ENCODE assay signal across 1 cellular context in genomic region chr16:57536306-57537193, GRCh38.
TF ChIP-seq lines count a peak whose summit lies in the region.

Gene CCDC102A (minus strand): TSS chr16:57536571. CDS start chr16:57529177, 7,394 bp downstream.

TF ChIP-seq in HepG2, 621 proteins besides CTCF, POLR2A, EP300 and RAD21 (continued from another document):
- TF ChIP-seq REST (IDR thresholded peaks at IDR 0.05; ENCODE audit: borderline replicate concordance in 1 of 2, low read depth in 1 of 2, low read length in 2 of 2) (no peak), MAFK (conservative IDR thresholded peaks at IDR 0.05 in 1 of 2, IDR thresholded peaks at IDR 0.05 in 1 of 2; ENCODE audit: low read length in 2 of 2) (no peak), ZNF34 (CRISPR knock-in tag; IDR thresholded peaks at IDR 0.05; ENCODE audit: borderline replicate concordance) (no peak; the same call in 1 of the 2 replicates)
TF ChIP-seq in HepG2: peak in this region for 129.
